Comparison of ENCODE assay signal across 31 cellular contexts in the genomic region with DNA sequence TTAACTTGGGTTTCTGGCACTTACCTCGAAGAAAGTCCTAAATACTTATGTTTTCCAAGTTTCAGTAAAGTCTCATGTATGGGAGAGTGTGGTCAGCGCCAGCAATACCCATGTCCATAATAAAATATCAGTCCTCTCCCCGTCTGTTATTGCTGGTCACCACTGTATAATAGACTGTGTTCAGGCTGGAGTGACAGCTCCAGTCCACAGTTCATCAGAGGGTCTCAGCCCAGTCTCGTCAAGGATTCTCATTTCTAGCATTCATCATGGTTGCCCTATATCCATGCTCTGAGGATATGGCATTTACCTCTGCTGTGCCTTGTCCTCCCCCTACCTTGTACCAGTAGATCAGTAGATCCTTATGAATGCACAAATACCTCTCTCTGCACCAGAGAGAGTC.
DNase-seq lines count a peak whose midpoint lies in the region; ATAC-seq and TF ChIP-seq lines count a peak whose summit lies in the region.
"Had no signal": no experiment of that assay in that cellular context is flagged by ENCODE, and none has a peak within 500 bp of the region (broad histone marks: within the 10 kb centered on the region; RNA-seq: fewer than 3 reads in every experiment).

No MANE protein-coding gene starts in this region.

- H3K27ac Mint-ChIP-seq in stimulated activated memory B cell treated with anti-CD40 and anti-IgM and Interleukin-4, amounts not matched to agents 10 μg/mL and 1 μg/mL and 100 μg/mL, for 72 hours: no peak overlapping the region
- H3K27ac Mint-ChIP-seq: B cell; CD4-positive, alpha-beta memory T cell; CD4-positive, alpha-beta T cell; CD4-positive, CD25-positive, alpha-beta regulatory T cell; CD8-positive, alpha-beta memory T cell; CD8-positive, alpha-beta T cell had no signal

- no peaks in the 10 kb centered on the region for H3K4me1 Mint-ChIP-seq in stimulated activated memory B cell treated with anti-CD40 and anti-IgM and Interleukin-4, amounts not matched to agents 10 μg/mL and 1 μg/mL and 100 μg/mL, for 72 hours
- H3K4me1 Mint-ChIP-seq: B cell; CD14-positive monocyte; CD4-positive, alpha-beta memory T cell; CD4-positive, CD25-positive, alpha-beta regulatory T cell; CD8-positive, alpha-beta memory T cell had no signal

- H3K36me3 Mint-ChIP-seq in stimulated activated memory B cell treated with anti-CD40 and anti-IgM and Interleukin-4, amounts not matched to agents 10 μg/mL and 1 μg/mL and 100 μg/mL, for 72 hours: no peaks in the 10 kb centered on the region
- H3K36me3 Mint-ChIP-seq: CD14-positive monocyte; CD4-positive, alpha-beta memory T cell; CD4-positive, CD25-positive, alpha-beta regulatory T cell; CD8-positive, alpha-beta memory T cell; CD8-positive, alpha-beta T cell had no signal

- no peak for TF ChIP-seq CTCF in VCaP (conservative IDR thresholded peaks at IDR 0.05)

- H3K27me3 Mint-ChIP-seq in stimulated activated memory B cell treated with anti-CD40 and anti-IgM and Interleukin-4, amounts not matched to agents 10 μg/mL and 1 μg/mL and 100 μg/mL, for 72 hours: no peaks in the 10 kb centered on the region
- H3K27me3 Mint-ChIP-seq: CD4-positive, CD25-positive, alpha-beta regulatory T cell had no signal

- H3K27ac ChIP-seq in VCaP: peak overlapping the region; percentile 54
- H3K27ac ChIP-seq: 22Rv1; A549; BLaER1; BLaER1 treated with 17β-estradiol and CSF1 and Interleukin-3, amounts not matched to agents 10 nM and 100 nM; C4-2B had no signal

- no peak overlapping the region for H3K4me3 Mint-ChIP-seq in stimulated activated memory B cell treated with anti-CD40 and anti-IgM and Interleukin-4, amounts not matched to agents 10 μg/mL and 1 μg/mL and 100 μg/mL, for 72 hours
- H3K4me3 Mint-ChIP-seq: B cell; CD14-positive monocyte; CD4-positive, alpha-beta memory T cell; CD4-positive, alpha-beta T cell; CD4-positive, CD25-positive, alpha-beta regulatory T cell; CD8-positive, alpha-beta memory T cell; CD8-positive, alpha-beta T cell had no signal

- peaks cover 12% of the 10 kb centered on the region for H3K9me3 Mint-ChIP-seq in stimulated activated memory B cell treated with anti-CD40 and anti-IgM and Interleukin-4, amounts not matched to agents 10 μg/mL and 1 μg/mL and 100 μg/mL, for 72 hours
- H3K9me3 Mint-ChIP-seq: CD8-positive, alpha-beta T cell had no signal

- peak; percentile 53 for ATAC-seq in stimulated activated memory B cell treated with anti-CD40 and anti-IgM and Interleukin-4, amounts not matched to agents 10 μg/mL and 1 μg/mL and 100 μg/mL, for 72 hours
- no peak for ATAC-seq in HG02852 (IDR thresholded peaks at IDR 0.05; ENCODE audit: unreplicated experiment)
- ATAC-seq: A549; CD8-positive, alpha-beta T cell had no signal

- DNase-seq in T1000 (lab: John Stamatoyannopoulos, UW): no peak
- DNase-seq: 8988T; ACHN; AML-193; BE2C; C1 segment of cervical spinal cord; Caco-2; Calu3; CD4-positive, alpha-beta memory T cell; CD4-positive, alpha-beta T cell; CD4-positive, CD25-positive, alpha-beta regulatory T cell; CD8-positive, alpha-beta memory T cell; CD8-positive, alpha-beta T cell; COR-L47; DMS 273 treated with DMSO at 0.1 percent for 48 hours; DMS153; DMS53; DMS79; DMS79 treated with DMSO at 0.1 percent for 48 hours; DND-41; EL had no signal
